ENCODE assay signal across 16 cellular contexts in the genomic region with DNA sequence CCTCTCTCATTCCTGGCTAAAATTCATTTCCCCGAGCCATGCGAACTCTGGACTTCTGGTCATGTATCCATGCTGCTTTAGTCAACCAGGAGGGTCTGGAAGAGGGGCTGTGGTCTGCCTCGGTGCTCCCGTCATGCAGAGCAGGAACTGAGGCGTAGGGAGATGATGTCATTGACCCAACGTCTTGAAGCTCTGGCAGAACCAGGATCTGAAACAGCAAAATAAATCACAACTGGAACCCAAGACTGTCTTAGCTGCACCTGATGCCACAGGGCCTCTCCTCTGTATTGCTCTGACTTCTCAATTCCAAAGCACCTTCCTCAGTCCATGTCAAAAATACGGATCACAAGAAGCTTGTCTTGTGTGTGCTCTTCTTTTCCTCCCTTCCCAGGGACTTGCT.
DNase-seq lines count a peak whose midpoint lies in the region; ATAC-seq, FAIRE-seq and TF ChIP-seq lines count a peak whose summit lies in the region.
"Had no signal": no experiment of that assay in that cellular context is flagged by ENCODE, and none has a peak within 500 bp of the region (broad histone marks: within the 10 kb centered on the region; RNA-seq: fewer than 3 reads in every experiment).

No MANE protein-coding gene starts in this region.

- H3K27me3 ChIP-seq in HepG2 (ENCODE audit: control insufficient read depth in 1 of 2, insufficient read depth in 2 of 2, low read length in 2 of 2) (peaks cover 0 to 16% of the 10 kb centered on the region in 2 experiments; a peak in 2 of 5 replicates), right lobe of liver (no peaks in the 10 kb centered on the region), SJSA1 (replicated peaks) (no peaks in the 10 kb centered on the region)

- no peaks in the 10 kb centered on the region for H4K20me1 ChIP-seq in HepG2 (ENCODE audit: insufficient read depth, low read length)

- TF ChIP-seq POLR2A in HepG2 (IDR thresholded peaks at IDR 0.05; ENCODE audit: insufficient read depth in 1 of 2, low read depth in 2 of 2, low read length in 2 of 2) (no peak), right lobe of liver (IDR thresholded peaks at IDR 0.05) (no peak)

- H3K27ac ChIP-seq in HepG2 (ENCODE audit: extremely low read length, insufficient read depth, low read length): no peak overlapping the region
- no peak overlapping the region for H3K27ac ChIP-seq in right lobe of liver
- peak overlapping the region; percentile 78 for H3K27ac ChIP-seq in SJSA1
- peak overlapping the region; percentile 82 for H3K27ac ChIP-seq in epithelial cell of prostate
- H3K27ac ChIP-seq: HL-60 had no signal

- DNase-seq in HepG2 (ENCODE audit: low spot score): no peak
- DNase-seq in right lobe of liver: no peak
- no peak for DNase-seq in SJSA1 (ENCODE audit: low read depth in 1 of 2, low spot score in 2 of 2)
- DNase-seq in epithelial cell of prostate (ENCODE audit: low read depth, low spot score): no peak
- DNase-seq in NCI-H226: no peak
- DNase-seq in frontal cortex (ENCODE audit: low spot score in 2 of 2): no peak
- DNase-seq: 8988T; C1 segment of cervical spinal cord; CD4-positive, alpha-beta T cell; DMS79; GOT3; HCEC 1CT had no signal

- no peak overlapping the region for H3K4me3 ChIP-seq in HepG2 (replicated peaks in 1 of 3; ENCODE audit: insufficient read depth in 1 of 3, low read depth in 2 of 3, low read length in 3 of 3)
- no peak overlapping the region for H3K4me3 ChIP-seq in right lobe of liver
- H3K4me3 ChIP-seq in SJSA1: no peak overlapping the region
- H3K4me3 ChIP-seq: GM12878 had no signal

- no peak for TF ChIP-seq RAD21 in HepG2 (CRISPR knock-in tag; IDR thresholded peaks at IDR 0.05)

- TF ChIP-seq CTCF in HepG2 (CRISPR knock-in tag; IDR thresholded peaks at IDR 0.05) (no peak), right lobe of liver (IDR thresholded peaks at IDR 0.05) (no peak)

- in situ Hi-C loops in HepG2 (cut with HindIII; ENCODE audit: extremely low pct_ligation_motif_present, low pct_unique_long_range_greater_than_20kb): no loop called here

- H3K79me2 ChIP-seq in HepG2 (ENCODE audit: insufficient read depth, low read length): no peaks in the 10 kb centered on the region

- no peak overlapping the region for H2AFZ ChIP-seq in HepG2 (ENCODE audit: low read length)

- intact Hi-C loops in HepG2 (cut with micrococcal nuclease; ENCODE audit: unreplicated experiment): no loop called here
- intact Hi-C loops in right lobe of liver (cut with DNase I): no loop called here

- 4% methylated on average over 7 of the region's 7 CpGs for WGBS in HepG2 (ENCODE audit: low lambda C conversion rate)
- whole genome bisulfite sequencing in right lobe of liver (ENCODE audit: insufficient coverage, low coverage, low lambda C conversion rate, missing lambda C conversion rate): 43% methylated on average over 7 of the region's 7 CpGs

- ATAC-seq in HepG2 (no peak), right lobe of liver (no peak), HG02981 (IDR thresholded peaks at IDR 0.05; ENCODE audit: unreplicated experiment) (no peak)
- ATAC-seq: GM12878 had no signal

- no peaks in the 10 kb centered on the region for H3K9me3 ChIP-seq in HepG2 (ENCODE audit: low read length)
- H3K9me3 ChIP-seq in right lobe of liver: no peaks in the 10 kb centered on the region
- peaks cover 8% of the 10 kb centered on the region; the same call in 1 of the 2 replicates for H3K9me3 ChIP-seq in SJSA1 (replicated peaks)

- H3K9ac ChIP-seq in HepG2 (ENCODE audit: insufficient read depth, low read depth, low read length): no peak overlapping the region

- no peak for TF ChIP-seq EP300 in HepG2 (IDR thresholded peaks at IDR 0.05; ENCODE audit: low read depth in 2 of 2, low read length in 2 of 2)
- TF ChIP-seq EP300 in HepG2 (CRISPR knock-in tag; IDR thresholded peaks at IDR 0.05; ENCODE audit: borderline replicate concordance): no peak

- no TSS peak for BruUV-seq in HepG2 (replicated peaks; lab: Mats Ljungman, UMichigan)

- FAIRE-seq in HepG2 (lab: Jason Lieb, UNC) (no peak), frontal cortex (lab: Jason Lieb, UNC) (no peak)
- FAIRE-seq: GM12878, GM18507 had no signal

- CTCF ChIA-PET in HepG2 (lab: Yijun Ruan, JAX; ENCODE audit: low intra/inter-chr PET ratio, low total read pairs): no interaction called here

- H3K4me1 ChIP-seq in HepG2 (ENCODE audit: insufficient read depth, low read length) (no peaks in the 10 kb centered on the region), right lobe of liver (no peaks in the 10 kb centered on the region), SJSA1 (replicated peaks) (peaks cover 48% of the 10 kb centered on the region)

- H3K36me3 ChIP-seq in HepG2 (replicated peaks in 1 of 2; ENCODE audit: control insufficient read depth in 1 of 2, insufficient read depth in 2 of 2, low read length in 2 of 2) (no peaks in the 10 kb centered on the region), right lobe of liver (no peaks in the 10 kb centered on the region), SJSA1 (no peaks in the 10 kb centered on the region)

- no peak overlapping the region for H3K4me2 ChIP-seq in HepG2 (ENCODE audit: low read depth, low read length)

- POLR2A ChIA-PET in HepG2 (lab: Yijun Ruan, JAX): no interaction called here

TF ChIP-seq in HepG2, 621 proteins besides CTCF, POLR2A, EP300 and RAD21:
- no peak for TF ChIP-seq ZNF34 (CRISPR knock-in tag; IDR thresholded peaks at IDR 0.05; ENCODE audit: borderline replicate concordance)
- TF ChIP-seq, protein P1, sequence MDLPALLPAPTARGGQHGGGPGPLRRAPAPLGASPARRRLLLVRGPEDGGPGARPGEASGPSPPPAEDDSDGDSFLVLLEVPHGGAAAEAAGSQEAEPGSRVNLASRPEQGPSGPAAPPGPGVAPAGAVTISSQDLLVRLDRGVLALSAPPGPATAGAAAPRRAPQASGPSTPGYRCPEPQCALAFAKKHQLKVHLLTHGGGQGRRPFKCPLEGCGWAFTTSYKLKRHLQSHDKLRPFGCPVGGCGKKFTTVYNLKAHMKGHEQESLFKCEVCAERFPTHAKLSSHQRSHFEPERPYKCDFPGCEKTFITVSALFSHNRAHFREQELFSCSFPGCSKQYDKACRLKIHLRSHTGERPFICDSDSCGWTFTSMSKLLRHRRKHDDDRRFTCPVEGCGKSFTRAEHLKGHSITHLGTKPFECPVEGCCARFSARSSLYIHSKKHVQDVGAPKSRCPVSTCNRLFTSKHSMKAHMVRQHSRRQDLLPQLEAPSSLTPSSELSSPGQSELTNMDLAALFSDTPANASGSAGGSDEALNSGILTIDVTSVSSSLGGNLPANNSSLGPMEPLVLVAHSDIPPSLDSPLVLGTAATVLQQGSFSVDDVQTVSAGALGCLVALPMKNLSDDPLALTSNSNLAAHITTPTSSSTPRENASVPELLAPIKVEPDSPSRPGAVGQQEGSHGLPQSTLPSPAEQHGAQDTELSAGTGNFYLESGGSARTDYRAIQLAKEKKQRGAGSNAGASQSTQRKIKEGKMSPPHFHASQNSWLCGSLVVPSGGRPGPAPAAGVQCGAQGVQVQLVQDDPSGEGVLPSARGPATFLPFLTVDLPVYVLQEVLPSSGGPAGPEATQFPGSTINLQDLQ (CRISPR knock-in tag; IDR thresholded peaks at IDR 0.05): no peak
- TF ChIP-seq REXO4 (CRISPR knock-in tag; IDR thresholded peaks at IDR 0.05; ENCODE audit: borderline replicate concordance): no peak
- TF ChIP-seq ATF7 (IDR thresholded peaks at IDR 0.05): peak; percentile 57
- no peak for TF ChIP-seq ATF7 (CRISPR knock-in tag; IDR thresholded peaks at IDR 0.05)
- TF ChIP-seq, protein P2, sequence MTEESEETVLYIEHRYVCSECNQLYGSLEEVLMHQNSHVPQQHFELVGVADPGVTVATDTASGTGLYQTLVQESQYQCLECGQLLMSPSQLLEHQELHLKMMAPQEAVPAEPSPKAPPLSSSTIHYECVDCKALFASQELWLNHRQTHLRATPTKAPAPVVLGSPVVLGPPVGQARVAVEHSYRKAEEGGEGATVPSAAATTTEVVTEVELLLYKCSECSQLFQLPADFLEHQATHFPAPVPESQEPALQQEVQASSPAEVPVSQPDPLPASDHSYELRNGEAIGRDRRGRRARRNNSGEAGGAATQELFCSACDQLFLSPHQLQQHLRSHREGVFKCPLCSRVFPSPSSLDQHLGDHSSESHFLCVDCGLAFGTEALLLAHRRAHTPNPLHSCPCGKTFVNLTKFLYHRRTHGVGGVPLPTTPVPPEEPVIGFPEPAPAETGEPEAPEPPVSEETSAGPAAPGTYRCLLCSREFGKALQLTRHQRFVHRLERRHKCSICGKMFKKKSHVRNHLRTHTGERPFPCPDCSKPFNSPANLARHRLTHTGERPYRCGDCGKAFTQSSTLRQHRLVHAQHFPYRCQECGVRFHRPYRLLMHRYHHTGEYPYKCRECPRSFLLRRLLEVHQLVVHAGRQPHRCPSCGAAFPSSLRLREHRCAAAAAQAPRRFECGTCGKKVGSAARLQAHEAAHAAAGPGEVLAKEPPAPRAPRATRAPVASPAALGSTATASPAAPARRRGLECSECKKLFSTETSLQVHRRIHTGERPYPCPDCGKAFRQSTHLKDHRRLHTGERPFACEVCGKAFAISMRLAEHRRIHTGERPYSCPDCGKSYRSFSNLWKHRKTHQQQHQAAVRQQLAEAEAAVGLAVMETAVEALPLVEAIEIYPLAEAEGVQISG (CRISPR knock-in tag; IDR thresholded peaks at IDR 0.05): no peak
- TF ChIP-seq, protein P3, sequence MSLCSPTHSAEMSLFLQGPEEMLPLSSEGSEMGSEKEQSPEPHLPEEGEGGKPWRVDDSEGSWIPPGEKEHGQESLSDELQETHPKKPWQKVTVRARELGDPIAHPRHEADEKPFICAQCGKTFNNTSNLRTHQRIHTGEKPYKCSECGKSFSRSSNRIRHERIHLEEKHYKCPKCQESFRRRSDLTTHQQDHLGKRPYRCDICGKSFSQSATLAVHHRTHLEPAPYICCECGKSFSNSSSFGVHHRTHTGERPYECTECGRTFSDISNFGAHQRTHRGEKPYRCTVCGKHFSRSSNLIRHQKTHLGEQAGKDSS (CRISPR knock-in tag; IDR thresholded peaks at IDR 0.05; ENCODE audit: borderline replicate concordance, low read depth): no peak
TF ChIP-seq in HepG2: peak in this region for 1.

Comparison
In these comparisons a context has a peak if more than half of its experiments do, and no peak if none do; other contexts are left out.
1. H3K27ac ChIP-seq: peak in SJSA1 (single experiment) and epithelial cell of prostate (single experiment); none in HepG2 (single experiment) and right lobe of liver (0 of 3).